ENCODE assay signal across 8 cellular contexts in the genomic region with DNA sequence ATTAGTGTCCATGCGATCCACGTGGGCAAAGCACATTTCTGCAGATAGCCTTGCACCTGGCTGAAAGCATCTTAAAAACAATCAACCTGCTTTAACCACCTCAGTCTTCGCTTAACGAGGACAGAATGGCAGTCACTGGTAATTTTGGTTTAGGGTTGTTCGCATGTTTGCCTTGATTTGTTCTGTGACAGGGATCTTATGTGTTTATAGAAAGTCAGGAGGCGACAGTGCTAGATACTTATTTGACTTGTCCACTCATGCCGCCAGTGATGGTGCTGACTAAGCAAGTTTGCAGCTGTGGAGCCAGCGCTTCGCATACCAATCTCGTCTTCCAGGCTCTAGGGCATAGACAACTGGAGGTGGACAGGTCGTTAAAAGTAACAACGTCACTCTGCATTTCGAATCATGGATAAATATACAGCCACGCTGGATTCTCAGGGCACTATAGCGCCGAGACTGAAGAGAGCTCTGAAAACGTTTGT. TPM values are rescaled to one million over a fixed set of nuclear protein-coding genes. Genes with fewer than 3 reads are reported as not detected.
DNase-seq lines count a peak whose midpoint lies in the region; ATAC-seq, FAIRE-seq and TF ChIP-seq lines count a peak whose summit lies in the region.

No MANE protein-coding gene starts in this region.

- no peak overlapping the region for H3K27ac ChIP-seq in PC-3 (ENCODE audit: low read length)
- H3K27ac ChIP-seq in endothelial cell of umbilical vein (ENCODE audit: insufficient read depth, low read depth, low read length), result no peak overlapping the region
- no peak overlapping the region for H3K27ac ChIP-seq in neural cell (ENCODE audit: low read length)

- no peaks in the 10 kb centered on the region for H3K27me3 ChIP-seq in PC-3 (ENCODE audit: low read length)
- H3K27me3 ChIP-seq in endothelial cell of umbilical vein (ENCODE audit: control insufficient read depth in 2 of 2, insufficient read depth in 2 of 2, low read length in 2 of 2), result peaks cover 3 to 16% of the 10 kb centered on the region in 2 experiments
- peaks cover 39% of the 10 kb centered on the region for H3K27me3 ChIP-seq in neural cell (ENCODE audit: insufficient read depth, low read depth, low read length)

- CTCF ChIA-PET in PC-3 (lab: Charles Lee) (no interaction called here), endothelial cell of umbilical vein (lab: Charles Lee) (interaction anchor here (0.8 to 2.2 kb wide), 8 partner anchors 13 to 309 kb away, joined by 3 to 9 read pairs (median 5); partner anchors contain the start of gene DMTF1)

- no peak for TF ChIP-seq EP300 in neural cell (conservative IDR thresholded peaks at IDR 0.05; ENCODE audit: poor library complexity, severe bottlenecking)

- no peaks in the 10 kb centered on the region for H3K9me2 ChIP-seq in PC-3 (replicated peaks; ENCODE audit: low read length)
- H3K9me2 ChIP-seq in neural cell (ENCODE audit: insufficient read depth, low read length), result no peaks in the 10 kb centered on the region

- TF ChIP-seq POLR2A in endothelial cell of umbilical vein (IDR thresholded peaks at IDR 0.05; ENCODE audit: low read depth, low read length), result no peak

- peak overlapping the region; percentile 99 for H2AFZ ChIP-seq in PC-3 (ENCODE audit: low read length)
- H2AFZ ChIP-seq in endothelial cell of umbilical vein (ENCODE audit: low read depth, low read length), result peak overlapping the region; percentile 75
- H2AFZ ChIP-seq in neural cell (ENCODE audit: low read depth, low read length), result peak overlapping the region; percentile 21

- H3F3A ChIP-seq in PC-3 (ENCODE audit: low read length, unreplicated experiment), result no peaks in the 10 kb centered on the region
- H3F3A ChIP-seq in neural cell (ENCODE audit: insufficient read depth, low read length, poor library complexity, severe bottlenecking), result no peaks in the 10 kb centered on the region

- H3K9ac ChIP-seq in PC-3 (ENCODE audit: low read length) (peak overlapping the region; percentile 86; the same call in 1 of the 2 replicates), endothelial cell of umbilical vein (replicated peaks; ENCODE audit: extremely low read depth, insufficient read depth, low read length) (no peak overlapping the region), neural cell (ENCODE audit: low read length) (peak overlapping the region; percentile 62)

- no peaks in the 10 kb centered on the region for H3K36me3 ChIP-seq in PC-3 (ENCODE audit: low read depth, low read length)
- H3K36me3 ChIP-seq in endothelial cell of umbilical vein (ENCODE audit: control insufficient read depth in 2 of 2, extremely low read depth in 1 of 2, insufficient read depth in 2 of 2, low read length in 2 of 2), result no peaks in the 10 kb centered on the region
- no peaks in the 10 kb centered on the region for H3K36me3 ChIP-seq in neural cell (ENCODE audit: insufficient read depth, low read length)

- H3K9me3 ChIP-seq in PC-3 (ENCODE audit: low read length) (no peaks in the 10 kb centered on the region), endothelial cell of umbilical vein (replicated peaks; ENCODE audit: control insufficient read depth, insufficient read depth, low read length) (no peaks in the 10 kb centered on the region), neural cell (ENCODE audit: low read length) (no peaks in the 10 kb centered on the region)

- BruUV-seq in PC-3 (replicated peaks; lab: Mats Ljungman, UMichigan), result no TSS peak
- no TSS peak for BruUV-seq in endothelial cell of umbilical vein (replicated peaks; lab: Mats Ljungman, UMichigan)

- peak overlapping the region; percentile 99 for H3K4me2 ChIP-seq in PC-3 (ENCODE audit: low read length)
- peak overlapping the region; percentile 79 for H3K4me2 ChIP-seq in endothelial cell of umbilical vein (ENCODE audit: insufficient read depth, low read length)
- peak overlapping the region; percentile 31 for H3K4me2 ChIP-seq in neural cell (ENCODE audit: low read length)

- POLR2A ChIA-PET in PC-3 (lab: Charles Lee; ENCODE audit: unreplicated experiment) (interaction anchor here (0.6 to 0.7 kb wide), 2 partner anchors 56 to 246 kb away, joined by 3 read pairs; no protein-coding TSS in a partner anchor), endothelial cell of umbilical vein (lab: Charles Lee) (interaction anchor here (0.9 to 2.7 kb wide), 4 partner anchors 10 to 69 kb away, joined by 3 to 15 read pairs (median 4); partner anchors contain the start of gene DMTF1)

- H3K4me1 ChIP-seq in PC-3 (ENCODE audit: insufficient read depth, low read length), result peaks cover 8% of the 10 kb centered on the region; the same call in 1 of the 2 replicates
- H3K4me1 ChIP-seq in endothelial cell of umbilical vein (ENCODE audit: control insufficient read depth, extremely low read depth, insufficient read depth, low read length), result peaks cover 18% of the 10 kb centered on the region

- peak overlapping the region; percentile 94 for H3K4me3 ChIP-seq in PC-3 (ENCODE audit: low read length)
- peak overlapping the region in 2 of 3 experiments; percentile 63 to 76 for H3K4me3 ChIP-seq in endothelial cell of umbilical vein (replicated peaks in 1 of 3; ENCODE audit: insufficient read depth in 1 of 3, low read depth in 1 of 3, low read length in 3 of 3)
- peak overlapping the region; percentile 97 for H3K4me3 ChIP-seq in neural cell (ENCODE audit: low read length)

- intact Hi-C loops in PC-3 (cut with micrococcal nuclease), result loop anchor here (1.0 to 5.0 kb wide), 2 partner anchors 17 to 288 kb away; no protein-coding TSS in a partner anchor
- intact Hi-C loops in endothelial cell of umbilical vein (cut with micrococcal nuclease), result loop anchor here (1.0 to 5.0 kb wide), 3 partner anchors 17 to 656 kb away; partner anchors contain the start of genes DBF4 and SLC25A40

- dilution Hi-C loops in endothelial cell of umbilical vein (cut with MboI; ENCODE audit: extremely low pct_ligation_motif_present, low sequenced_read_pairs), result no loop called here

- TF ChIP-seq CTCF in PC-3 (conservative IDR thresholded peaks at IDR 0.05; ENCODE audit: low read depth, low read length) (no peak), endothelial cell of umbilical vein (IDR thresholded peaks at IDR 0.05; ENCODE audit: extremely low read depth in 1 of 2, insufficient read depth in 1 of 2, low read depth in 1 of 2, low read length in 2 of 2) (no peak), neural cell (IDR thresholded peaks at IDR 0.05; ENCODE audit: poor library complexity, severe bottlenecking) (no peak)

- no peaks in the 10 kb centered on the region for H4K20me1 ChIP-seq in PC-3 (ENCODE audit: low read length)
- no peaks in the 10 kb centered on the region for H4K20me1 ChIP-seq in endothelial cell of umbilical vein (replicated peaks; ENCODE audit: control insufficient read depth, extremely low read depth, insufficient read depth, low read length)
- no peaks in the 10 kb centered on the region for H4K20me1 ChIP-seq in neural cell (ENCODE audit: insufficient read depth)

- no peak for FAIRE-seq in endothelial cell of umbilical vein (lab: Jason Lieb, UNC)

- no peaks in the 10 kb centered on the region for H3K9me1 ChIP-seq in endothelial cell of umbilical vein (replicated peaks; ENCODE audit: control insufficient read depth, extremely low read depth, insufficient read depth, low read length)

- DNase-seq in NCI-H510A treated with DMSO at 0.1 percent for 48 hours (lab: John Stamatoyannopoulos, UW), result peak; percentile 25
- DNase-seq in NCI-H510A (lab: John Stamatoyannopoulos, UW), result no peak
- DNase-seq in PC-3, result peak; percentile 51
- DNase-seq in endothelial cell of umbilical vein (ENCODE audit: low read depth, low spot score), result no peak
- DNase-seq in HuH-7.5 (ENCODE audit: low spot score), result no peak

- peak; percentile 8; the same call in 1 of the 2 replicates for ATAC-seq in PC-3
- ATAC-seq in HG02678 (IDR thresholded peaks at IDR 0.05; ENCODE audit: unreplicated experiment), result no peak
- ATAC-seq in GM19035 (IDR thresholded peaks at IDR 0.05; ENCODE audit: unreplicated experiment), result no peak

- H3K79me2 ChIP-seq in PC-3 (ENCODE audit: low read length) (peaks cover 24% of the 10 kb centered on the region), endothelial cell of umbilical vein (ENCODE audit: control insufficient read depth, insufficient read depth, low read length) (peaks cover 13% of the 10 kb centered on the region), neural cell (replicated peaks; ENCODE audit: insufficient read depth, low read length) (no peaks in the 10 kb centered on the region)

- no peak for TF ChIP-seq RAD21 in neural cell (conservative IDR thresholded peaks at IDR 0.05)

TF ChIP-seq in endothelial cell of umbilical vein, 7 proteins besides CTCF, POLR2A, EP300 and RAD21 (continues in another document):
- TF ChIP-seq POLR2AphosphoS5 (IDR thresholded peaks at IDR 0.05; ENCODE audit: insufficient read depth, low read depth, low read length) (no peak), GATA2 (IDR thresholded peaks at IDR 0.05; ENCODE audit: insufficient read depth, insufficient read length, low read depth, low read length) (no peak), MYC (IDR thresholded peaks at IDR 0.05; ENCODE audit: low read depth, low read length) (no peak), FOS (IDR thresholded peaks at IDR 0.05; ENCODE audit: borderline replicate concordance, insufficient read depth, low read length) (no peak)

RNA-seq across cellular contexts. Expression of gene TMEM243, which starts 1.2 kb away (rescaled TPM):
- total RNA-seq in PC-3 (2014; rRNA removed) (16.6 and 18.8 TPM in 2 replicates), endothelial cell of umbilical vein (26.9 and 31.5 TPM in 2 replicates)
- polyA plus RNA-seq in endothelial cell of umbilical vein (22.6 and 28.8 TPM in 2 replicates), neural cell (3.7 and 5.9 TPM in 2 replicates)
- polyA plus RNA-seq in endothelial cell of umbilical vein (2011; cell fraction: cytosol; rRNA removed), result 24.9 and 25.6 TPM in 2 replicates
- polyA plus RNA-seq in endothelial cell of umbilical vein (2011; cell fraction: nucleus; rRNA removed), result 47.0 and 53.5 TPM in 2 replicates
- 24.2 and 26.6 TPM in 2 replicates for polyA plus RNA-seq in endothelial cell of umbilical vein (2012)
- polyA minus RNA-seq in endothelial cell of umbilical vein (24.3 and 29.6 TPM in 2 replicates), neural cell (0.97 and 1.9 TPM in 2 replicates)
- polyA minus RNA-seq in endothelial cell of umbilical vein (2011; cell fraction: cytosol; rRNA and poly(A)+ RNA removed), result 19.6 TPM
- polyA minus RNA-seq in endothelial cell of umbilical vein (2011; cell fraction: nucleus; rRNA and poly(A)+ RNA removed), result 65.3 and 86.5 TPM in 2 replicates

Comparison
In these comparisons a context has a peak if more than half of its experiments do, and no peak if none do; other contexts are left out.
1. DNase-seq: peak in NCI-H510A treated with DMSO at 0.1 percent for 48 hours (single experiment) and PC-3 (single experiment); none in NCI-H510A (single experiment), endothelial cell of umbilical vein (single experiment) and HuH-7.5 (single experiment).
2. H2AFZ ChIP-seq: peak in every context shown above with its lines; median percentile 99 in PC-3; 75 in endothelial cell of umbilical vein; 21 in neural cell.
3. H3K4me2 ChIP-seq: peak in every context shown above with its lines; median percentile 99 in PC-3; 79 in endothelial cell of umbilical vein; 31 in neural cell.
4. Peak in every context shown above with its lines, with median percentiles within 50 percentile points of each other: H3K4me3 ChIP-seq.